13 cellular contexts compared by ENCODE assay signal in the genomic region with DNA sequence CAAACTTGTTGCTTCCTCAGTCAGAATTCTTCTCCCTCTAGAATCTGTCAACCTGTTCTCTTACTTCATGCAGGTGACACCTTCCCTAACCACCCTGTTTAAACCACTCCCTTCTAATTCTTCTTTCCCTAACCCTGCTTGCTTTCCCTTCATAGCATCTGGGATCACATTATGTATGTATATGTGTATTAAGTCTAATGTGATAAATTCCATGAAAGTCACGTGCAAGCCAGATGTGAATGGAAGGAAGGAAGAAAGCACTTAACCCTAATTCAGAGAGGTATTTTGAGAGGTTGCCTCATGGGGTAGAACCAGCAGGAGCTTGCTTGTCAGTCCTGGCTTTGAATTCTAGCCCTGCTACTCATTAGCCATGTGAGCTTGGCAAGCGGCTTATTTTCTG.
"Had no signal": no experiment of that assay in that cellular context is flagged by ENCODE, and none has a peak within 500 bp of the region (broad histone marks: within the 10 kb centered on the region; RNA-seq: fewer than 3 reads in every experiment).

No MANE protein-coding gene starts in this region.

- H3K27ac ChIP-seq: brain microvascular endothelial cell, epithelial cell of prostate, left ventricle myocardium inferior, thyroid gland had no signal

- H3K4me1 ChIP-seq: left ventricle myocardium inferior, thyroid gland had no signal

- H3K9me3 ChIP-seq: thyroid gland had no signal

- H3K4me3 ChIP-seq: left ventricle myocardium inferior, thyroid gland had no signal

- DNase-seq: activated naive CD8-positive, alpha-beta T cell treated with anti-CD3 and anti-CD28 coated beads for 36 hours; brain microvascular endothelial cell; effector CD8-positive, alpha-beta T cell; foreskin melanocyte; kidney; left ventricle myocardium inferior; naive thymus-derived CD8-positive, alpha-beta T cell; posterior cingulate gyrus; retina; stimulated activated CD4-positive, alpha-beta T cell treated with anti-CD3 and anti-CD28 coated beads, Interleukin-4, amount 100 ng/mL, for 1 hour; stimulated activated naive B cell treated with anti-CD40 and anti-IgM and Interleukin-4, amounts not matched to agents 10 μg/mL and 1 μg/mL and 100 μg/mL, for 72 hours; thyroid gland had no signal

- H3K36me3 ChIP-seq: brain microvascular endothelial cell, left ventricle myocardium inferior, thyroid gland had no signal

- ATAC-seq: naive thymus-derived CD8-positive, alpha-beta T cell; stimulated activated naive B cell treated with anti-CD40 and anti-IgM and Interleukin-4, amounts not matched to agents 10 μg/mL and 1 μg/mL and 100 μg/mL, for 72 hours had no signal

- H3K27me3 ChIP-seq: brain microvascular endothelial cell, thyroid gland had no signal
